Comparison of ENCODE assay signal across 1 cellular context in the genomic region with DNA sequence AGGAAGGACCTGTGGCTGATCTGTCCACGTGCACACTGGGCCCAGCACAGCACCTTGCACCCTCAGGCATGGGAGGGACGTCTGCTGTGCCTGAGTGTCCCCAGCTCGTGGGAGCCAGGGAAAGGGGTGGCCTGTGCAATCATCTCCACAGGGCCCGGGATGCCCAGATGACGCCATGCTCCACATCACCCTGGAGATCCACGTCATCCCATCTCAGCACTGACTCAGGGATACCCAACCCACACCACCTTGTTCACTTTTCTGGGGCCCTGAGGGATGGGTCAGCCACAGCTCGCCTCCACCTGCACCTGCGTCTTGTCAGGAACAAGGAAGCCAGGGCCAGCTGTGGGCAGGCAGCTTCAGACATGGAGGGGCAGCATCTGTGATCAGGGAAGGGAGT.
A peak's percentile ranks its signal among the peaks of the same experiment; 100 is the strongest.
TF ChIP-seq lines count a peak whose summit lies in the region.

No MANE protein-coding gene starts in this region.

TF ChIP-seq in HepG2, 621 proteins besides CTCF, POLR2A, EP300 and RAD21:
- TF ChIP-seq ZNF530 (CRISPR knock-in tag; IDR thresholded peaks at IDR 0.05; ENCODE audit: low read depth) = no peak
- peak; percentile 70 for TF ChIP-seq CREB1 (IDR thresholded peaks at IDR 0.05)
- TF ChIP-seq CREB1 (CRISPR knock-in tag; IDR thresholded peaks at IDR 0.05) = no peak
